ENCODE assay signal across 27 cellular contexts in genomic region chr3:142031575-142031974, GRCh38.
"Had no signal": no experiment of that assay in that cellular context is flagged by ENCODE, and none has a peak within 500 bp of the region (broad histone marks: within the 10 kb centered on the region; RNA-seq: fewer than 3 reads in every experiment).

No MANE protein-coding gene starts in this region.

- H3K27ac Mint-ChIP-seq: mesothelial cell of epicardium; stimulated activated naive B cell treated with anti-CD40 and anti-IgM and Interleukin-4, amounts not matched to agents 10 μg/mL and 1 μg/mL and 100 μg/mL, for 72 hours had no signal

- H3K9me3 ChIP-seq: left ventricle myocardium inferior, pancreas, prostate gland, stomach, testis, thyroid gland, transverse colon, upper lobe of left lung, vagina had no signal

- H3K36me3 ChIP-seq: left ventricle myocardium inferior, pancreas, prostate gland, stomach, thyroid gland, transverse colon, upper lobe of left lung, vagina had no signal

- H3K27me3 Mint-ChIP-seq: naive B cell; stimulated activated naive B cell treated with anti-CD40 and anti-IgM and Interleukin-4, amounts not matched to agents 10 μg/mL and 1 μg/mL and 100 μg/mL, for 72 hours had no signal

- H3K4me3 ChIP-seq: left ventricle myocardium inferior, lung, pancreas, prostate gland, skin epidermis, stomach, testis, thyroid gland, transverse colon, upper lobe of left lung, vagina had no signal

- H3K27me3 ChIP-seq: pancreas, stomach, testis, thyroid gland, transverse colon, upper lobe of left lung, vagina had no signal

- H3K4me3 Mint-ChIP-seq: mesothelial cell of epicardium; naive B cell; stimulated activated naive B cell treated with anti-CD40 and anti-IgM and Interleukin-4, amounts not matched to agents 10 μg/mL and 1 μg/mL and 100 μg/mL, for 72 hours had no signal

- H3K36me3 Mint-ChIP-seq: naive B cell; stimulated activated naive B cell treated with anti-CD40 and anti-IgM and Interleukin-4, amounts not matched to agents 10 μg/mL and 1 μg/mL and 100 μg/mL, for 72 hours had no signal

- DNase-seq: hypothalamus; islet precursor cell; left ventricle myocardium inferior; mesendoderm; naive B cell; nucleus accumbens; pancreas; posterior cingulate gyrus; retina; right cardiac atrium; stimulated activated CD4-positive, alpha-beta T cell treated with anti-CD3 and anti-CD28 coated beads, Interleukin-12 subunit alpha, Interleukin-12 subunit beta, amount 100 ng/mL, for 4 hours; stimulated activated CD4-positive, alpha-beta T cell treated with anti-CD3 and anti-CD28 coated beads, Interleukin-15, amount 100 ng/mL, for 24 hours; stimulated activated CD4-positive, alpha-beta T cell treated with anti-CD3 and anti-CD28 coated beads, Interleukin-2, amount 100 ng/mL, for 24 hours; stimulated activated CD4-positive, alpha-beta T cell treated with anti-CD3 and anti-CD28 coated beads, Interleukin-4, amount 100 ng/mL, for 1 hour; stimulated activated naive B cell treated with anti-CD40 and anti-IgM and Interleukin-4, amounts not matched to agents 10 μg/mL and 1 μg/mL and 100 μg/mL, for 72 hours; stimulated activated naive CD8-positive, alpha-beta T cell treated with anti-CD3 and anti-CD28 coated beads, Interleukin-15, Interleukin-2, amounts not matched to agents 100 U/mL and 50 U/mL, for 24 hours; stomach; testis; thyroid gland; transverse colon had no signal

- H3K27ac ChIP-seq: left ventricle myocardium inferior, pancreas, prostate gland, skin epidermis, stomach, testis, thyroid gland, transverse colon, upper lobe of left lung, vagina had no signal

- ATAC-seq: pancreas; right cardiac atrium; sciatic nerve; stimulated activated naive B cell treated with anti-CD40 and anti-IgM and Interleukin-4, amounts not matched to agents 10 μg/mL and 1 μg/mL and 100 μg/mL, for 72 hours; stimulated activated naive CD8-positive, alpha-beta T cell treated with anti-CD3 and anti-CD28 coated beads, Interleukin-15, Interleukin-2, amounts not matched to agents 100 U/mL and 50 U/mL, for 24 hours had no signal
